ENCODE assay signal across 8 cellular contexts in genomic region chr2:20551231-20551944, GRCh38.
A peak's percentile ranks its signal among the peaks of the same experiment; 100 is the strongest.
DNase-seq lines count a peak whose midpoint lies in the region; FAIRE-seq and TF ChIP-seq lines count a peak whose summit lies in the region.
"Had no signal": no experiment of that assay in that cellular context is flagged by ENCODE, and none has a peak within 500 bp of the region (broad histone marks: within the 10 kb centered on the region; RNA-seq: fewer than 3 reads in every experiment).

No MANE protein-coding gene starts in this region.

- intact Hi-C loops in dorsolateral prefrontal cortex (cut with DNase I) (no loop called here), stomach (cut with DNase I; ENCODE audit: low total_unique reads) (no loop called here)

- FAIRE-seq in GM19239 (lab: Jason Lieb, UNC): no peak

- no peak for TF ChIP-seq EP300 in stomach (IDR thresholded peaks at IDR 0.05)

- H3K27me3 ChIP-seq in dorsolateral prefrontal cortex (no peaks in the 10 kb centered on the region), stomach (no peaks in the 10 kb centered on the region)

- DNase-seq in M059J (ENCODE audit: low read depth) (peak; percentile 37), dorsolateral prefrontal cortex (peak in 7 of 10 donors; percentile 11 to 73 (median 44)), midbrain (lab: John Stamatoyannopoulos, UW) (peak; percentile 19), stomach (peak; percentile 65), SHP77 treated with DMSO at 0.1 percent for 48 hours (lab: John Stamatoyannopoulos, UW) (no peak), GM19239 (ENCODE audit: insufficient read length, low spot score) (no peak), NCI-H69 (lab: John Stamatoyannopoulos, UW) (no peak)
- DNase-seq: NCI-H446 treated with DMSO at 0.1 percent for 48 hours had no signal

- WGBS in stomach, 5 donors: 41 to 57% (median 55%) methylated on average over 9 of the region's 9 CpGs

- peak overlapping the region in 18 of 59 donors; percentile 6 to 54 (median 34) for H3K27ac ChIP-seq in dorsolateral prefrontal cortex
- no peak overlapping the region for H3K27ac ChIP-seq in stomach

- TF ChIP-seq CTCF in dorsolateral prefrontal cortex (IDR thresholded peaks at IDR 0.05 in 54 of 56, conservative IDR thresholded peaks at IDR 0.05 in 2 of 56; ENCODE audit: low read depth in 1 of 56, partially characterized antibody in 56 of 56): peak in 1 of 56 donors; percentile 13
- TF ChIP-seq CTCF in stomach (IDR thresholded peaks at IDR 0.05): peak in 1 of 7 experiments; percentile 6

- H3K36me3 ChIP-seq in stomach: no peaks in the 10 kb centered on the region

- H3K4me1 ChIP-seq in stomach: peaks cover 0 to 11% (median 8%) of the 10 kb centered on the region in 4 donors

- H3K4me3 ChIP-seq in dorsolateral prefrontal cortex (no peak overlapping the region), stomach (no peak overlapping the region)

- no peak for TF ChIP-seq POLR2A in stomach (IDR thresholded peaks at IDR 0.05)

- H3K9me3 ChIP-seq in stomach: no peaks in the 10 kb centered on the region

Comparison
In these comparisons a context has a peak if more than half of its experiments do, and no peak if none do; other contexts are left out.
1. DNase-seq: peak in M059J (single experiment), dorsolateral prefrontal cortex (7 of 10), midbrain (single experiment) and stomach (single experiment); none in SHP77 treated with DMSO at 0.1 percent for 48 hours (single experiment), GM19239 (single experiment) and NCI-H69 (single experiment).